Comparison of ENCODE assay signal across 9 cellular contexts in genomic region chr19:54470991-54471782, GRCh38. TPM values are rescaled to one million over a fixed set of nuclear protein-coding genes. Genes with fewer than 3 reads are reported as not detected.
A peak's percentile ranks its signal among the peaks of the same experiment; 100 is the strongest.
DNase-seq lines count a peak whose midpoint lies in the region; ATAC-seq, FAIRE-seq and TF ChIP-seq lines count a peak whose summit lies in the region.
"Had no signal": no experiment of that assay in that cellular context is flagged by ENCODE, and none has a peak within 500 bp of the region (broad histone marks: within the 10 kb centered on the region; RNA-seq: fewer than 3 reads in every experiment).

No MANE protein-coding gene starts in this region.

- DNase-seq in SK-N-SH (no peak), H1 (ENCODE audit: low read depth in 1 of 2, low spot score in 2 of 2) (peak in 1 of 2 experiments; percentile 60), medulla oblongata (ENCODE audit: extremely low spot score) (peak; percentile 60), transverse colon (peak; percentile 62), NCI-H226 (no peak)
- DNase-seq: CD4-positive, CD25-positive, alpha-beta regulatory T cell had no signal

- no peak overlapping the region for H2AK5ac ChIP-seq in H1 (ENCODE audit: low read depth, low read length)

- H3K23ac ChIP-seq in H1 (ENCODE audit: insufficient read length) = no peak overlapping the region

- H3K4me3 ChIP-seq in SK-N-SH (ENCODE audit: low read depth in 2 of 2, low read length in 1 of 2) (peak overlapping the region; percentile 29 to 50; a peak in 2 of 4 replicates), H1 (ENCODE audit: extremely low read depth in 1 of 4, insufficient read depth in 2 of 4, low read depth in 3 of 4, low read length in 4 of 4) (peak overlapping the region; percentile 21 to 59 (median 34)), transverse colon (peak overlapping the region; percentile 35 to 74 (median 62))

- FAIRE-seq in H1 (lab: Jason Lieb, UNC) = no peak

- H3K27ac ChIP-seq in SK-N-SH (ENCODE audit: low read depth in 2 of 2, low read length in 1 of 2) (no peak overlapping the region), H1 (ENCODE audit: low read depth, low read length) (no peak overlapping the region), transverse colon (peak overlapping the region; percentile 96 to 99 (median 98))

- no peak overlapping the region for H2BK20ac ChIP-seq in H1 (ENCODE audit: low read length)

- H2BK120ac ChIP-seq in H1 (replicated peaks; ENCODE audit: low read depth, low read length) = no peak overlapping the region

- no peak overlapping the region for H3K56ac ChIP-seq in H1 (replicated peaks; ENCODE audit: insufficient read length, low read depth, low read length)

- in situ Hi-C loops in transverse colon (cut with MboI; ENCODE audit: low pct_ligation_motif_present in 1 of 4, low pct_unique_long_range_greater_than_20kb in 1 of 4, low sequenced_read_pairs in 3 of 4) = no loop called here

- peak overlapping the region; percentile 76 for H3K4me2 ChIP-seq in SK-N-SH
- peak overlapping the region; percentile 69 to 76 for H3K4me2 ChIP-seq in H1 (ENCODE audit: insufficient read depth in 1 of 2, low read depth in 2 of 2, low read length in 2 of 2)

- peak overlapping the region; percentile 60 for H3K18ac ChIP-seq in H1 (ENCODE audit: extremely low read depth, low read length)

- no peaks in the 10 kb centered on the region for H3K9me3 ChIP-seq in SK-N-SH
- H3K9me3 ChIP-seq in H1 (ENCODE audit: insufficient read depth in 2 of 2, low read depth in 1 of 2, low read length in 1 of 2) = no peaks in the 10 kb centered on the region
- H3K9me3 ChIP-seq in transverse colon = no peaks in the 10 kb centered on the region

- H3K4me1 ChIP-seq in SK-N-SH (ENCODE audit: control insufficient read depth in 1 of 2, insufficient read depth in 2 of 2, low read depth in 1 of 2, low read length in 1 of 2) = no peaks in the 10 kb centered on the region; a peak in 1 of 4 replicates
- peaks cover 3 to 10% (median 3%) of the 10 kb centered on the region in 4 experiments; a peak in 6 of 7 replicates for H3K4me1 ChIP-seq in H1 (replicated peaks in 1 of 4; ENCODE audit: control insufficient read depth in 3 of 4, insufficient read depth in 4 of 4, low read length in 3 of 4)
- H3K4me1 ChIP-seq in transverse colon = peaks cover 10 to 54% (median 42%) of the 10 kb centered on the region in 4 donors

- TF ChIP-seq POLR2A in H1 (IDR thresholded peaks at IDR 0.05; ENCODE audit: control extremely low read depth in 1 of 2, low read depth in 2 of 2, low read length in 2 of 2) = peak in 1 of 2 experiments; percentile 31; a peak in 1 of 3 replicates
- peak; percentile 76 for TF ChIP-seq POLR2A in transverse colon (IDR thresholded peaks at IDR 0.05)

- H4K5ac ChIP-seq in H1 (ENCODE audit: insufficient read length, low read depth, low read length) = no peak overlapping the region

- no peak overlapping the region; the same call in 1 of the 2 replicates for H2BK5ac ChIP-seq in H1 (ENCODE audit: low read depth, low read length)

- POLR2A ChIA-PET in SK-N-SH (lab: Yijun Ruan, JAX) = no interaction called here
- POLR2A ChIA-PET in H1 (lab: Charles Lee; ENCODE audit: partially characterized antibody) = interaction anchor here (0.7 kb wide), 1 partner anchor 609 kb away, joined by 4 read pairs; no protein-coding TSS in a partner anchor

- no peak overlapping the region for H3K4ac ChIP-seq in H1 (replicated peaks; ENCODE audit: insufficient read length, low read depth, low read length)

- H3F3A ChIP-seq in SK-N-SH (replicated peaks; ENCODE audit: insufficient read depth) = peaks cover 16% of the 10 kb centered on the region

- H3K9ac ChIP-seq in SK-N-SH (no peak overlapping the region), H1 (replicated peaks in 1 of 4; ENCODE audit: extremely low read depth in 1 of 4, low read depth in 3 of 4, low read length in 3 of 4) (peak overlapping the region in 2 of 4 experiments; percentile 25 to 29; a peak in 4 of 7 replicates)

- peak overlapping the region; percentile 40; the same call in 1 of the 2 replicates for H2BK15ac ChIP-seq in H1 (ENCODE audit: low read length)

- H4K91ac ChIP-seq in H1 (replicated peaks; ENCODE audit: insufficient read length, low read length) = no peak overlapping the region

- TF ChIP-seq RAD21 in SK-N-SH (IDR thresholded peaks at IDR 0.05; ENCODE audit: low read length) = no peak
- no peak for TF ChIP-seq RAD21 in H1 (IDR thresholded peaks at IDR 0.05 in 1 of 2, conservative IDR thresholded peaks at IDR 0.05 in 1 of 2; ENCODE audit: low read depth in 2 of 2, low read length in 2 of 2)

- no peak for ATAC-seq in SK-N-SH treated with all-trans-retinoic acid at 6 μM for 48 hours
- no peak for ATAC-seq in HG02840 (IDR thresholded peaks at IDR 0.05; ENCODE audit: low FRiP score, unreplicated experiment)
- no peak for ATAC-seq in HG02571 (IDR thresholded peaks at IDR 0.05; ENCODE audit: unreplicated experiment)

- 20% methylated on average over 18 of the region's 60 CpGs for WGBS in SK-N-SH (ENCODE audit: low lambda C conversion rate)
- WGBS in H1 (ENCODE audit: extremely low coverage in 1 of 2, insufficient coverage in 1 of 2, insufficient read length in 1 of 2, insufficient replicate concordance in 2 of 2, low coverage in 1 of 2, low lambda C conversion rate in 2 of 2, missing lambda C conversion rate in 1 of 2), 2 experiments = 4% methylated on average over 54 of the region's 60 CpGs; no CpG with 5 or more reads in 1 of the 2 experiments
- 9 to 14% methylated on average over 1 to 48 of the region's 60 CpGs for WGBS in transverse colon (ENCODE audit: low coverage in 1 of 2), 2 donors

- H4K20me1 ChIP-seq in SK-N-SH (ENCODE audit: insufficient read depth) (no peaks in the 10 kb centered on the region), H1 (replicated peaks in 1 of 2; ENCODE audit: control insufficient read depth in 1 of 2, insufficient read depth in 2 of 2, low read length in 2 of 2) (no peaks in the 10 kb centered on the region)

- 0 out of 2 replicates have a peak overlapping the region, but pooled peaks have one; percentile 33 for H2BK12ac ChIP-seq in H1 (ENCODE audit: low read depth, low read length)

- no peaks in the 10 kb centered on the region for H3K9me2 ChIP-seq in SK-N-SH

- H3K79me2 ChIP-seq in SK-N-SH (ENCODE audit: insufficient read depth) (no peaks in the 10 kb centered on the region), H1 (ENCODE audit: control insufficient read depth in 1 of 2, insufficient read depth in 2 of 2, low read length in 2 of 2) (no peaks in the 10 kb centered on the region)

- H3K79me1 ChIP-seq in H1 (ENCODE audit: low read depth, low read length) = no peaks in the 10 kb centered on the region

- peaks cover 18% of the 10 kb centered on the region for H3K27me3 ChIP-seq in SK-N-SH (ENCODE audit: insufficient read depth)
- peaks cover 3 to 27% (median 18%) of the 10 kb centered on the region in 4 experiments for H3K27me3 ChIP-seq in H1 (replicated peaks in 1 of 4; ENCODE audit: control insufficient read depth in 3 of 4, extremely low read depth in 1 of 4, insufficient read depth in 3 of 4, low read length in 3 of 4)
- H3K27me3 ChIP-seq in transverse colon = peaks cover 15% of the 10 kb centered on the region

- no peak overlapping the region for H3K14ac ChIP-seq in H1 (ENCODE audit: insufficient read length)

- H4K8ac ChIP-seq in H1 (ENCODE audit: extremely low read depth, insufficient read depth, low read length) = peak overlapping the region; percentile 68; the same call in 1 of the 2 replicates

- H3K36me3 ChIP-seq in SK-N-SH (replicated peaks in 1 of 2; ENCODE audit: control insufficient read depth in 1 of 2, insufficient read depth in 2 of 2, low read length in 1 of 2) (no peaks in the 10 kb centered on the region), H1 (ENCODE audit: control insufficient read depth in 2 of 4, insufficient read depth in 4 of 4, low read length in 3 of 4) (no peaks in the 10 kb centered on the region), transverse colon (no peaks in the 10 kb centered on the region)

- no peak for TF ChIP-seq EP300 in SK-N-SH (IDR thresholded peaks at IDR 0.05; ENCODE audit: borderline replicate concordance in 1 of 2, low read depth in 1 of 2, low read length in 1 of 2)
- no peak for TF ChIP-seq EP300 in H1 (IDR thresholded peaks at IDR 0.05; ENCODE audit: borderline replicate concordance in 1 of 2, low read depth in 2 of 2, low read length in 2 of 2)
- TF ChIP-seq EP300 in transverse colon (IDR thresholded peaks at IDR 0.05; ENCODE audit: low read depth) = no peak

- CTCF ChIA-PET in SK-N-SH (lab: Yijun Ruan, JAX) (interaction anchor here (0.9 to 2.6 kb wide), 2 partner anchors 10 to 24 kb away, joined by 3 to 13 read pairs; no protein-coding TSS in a partner anchor), H1 (lab: Charles Lee; ENCODE audit: partially characterized antibody) (no interaction called here)

- intact Hi-C loops in transverse colon (cut with DNase I; ENCODE audit: low total_unique reads) = no loop called here

- TF ChIP-seq CTCF in SK-N-SH (IDR thresholded peaks at IDR 0.05) = no peak
- TF ChIP-seq CTCF in H1 (IDR thresholded peaks at IDR 0.05; ENCODE audit: control extremely low read depth in 1 of 3, insufficient read depth in 1 of 3, low read depth in 1 of 3, low read length in 3 of 3) = no peak
- TF ChIP-seq CTCF in transverse colon (IDR thresholded peaks at IDR 0.05) = no peak

- H2AFZ ChIP-seq in SK-N-SH (ENCODE audit: low read depth) = peak overlapping the region; percentile 29; the same call in 1 of the 2 replicates
- H2AFZ ChIP-seq in H1 (ENCODE audit: low read length) = peak overlapping the region; percentile 9; the same call in 1 of the 2 replicates

- peaks cover 7% of the 10 kb centered on the region; the same call in 1 of the 2 replicates for H3K23me2 ChIP-seq in H1 (ENCODE audit: low read depth, low read length)

RNA-seq across cellular contexts. Expression of gene CDC42EP5, which starts 1.9 kb away (rescaled TPM):
- polyA plus RNA-seq in SK-N-SH (2012; rRNA removed) (10.8 and 13.5 TPM in 2 replicates), H1 (2011; rRNA removed) (1.8 and 4.2 TPM in 2 replicates)
- 7.7 and 10.3 TPM in 2 replicates for polyA plus RNA-seq in SK-N-SH (2012; cell fraction: cytosol; rRNA removed)
- 6.2 and 17.8 TPM in 2 replicates for polyA plus RNA-seq in SK-N-SH (2012; cell fraction: nucleus; rRNA removed)
- 2.1 and 4.8 TPM in 2 replicates for total RNA-seq in H1 (2021; fragmentation: NEBNext Ultra II Directional; extraction: Animal tissue kit (Norgen Biotek cat#: 25700))
- 3.5 TPM for polyA plus RNA-seq in H1 (2011; cell fraction: cytosol; rRNA removed)
- 2.8 TPM for polyA plus RNA-seq in H1 (2011; cell fraction: nucleus; rRNA removed)
- polyA plus RNA-seq in H1 (2012, experiment 1 of 2) = 1.8 to 4.6 TPM (median 2.9 TPM) in 4 replicates
- 6.6 TPM for polyA plus RNA-seq in H1 (2012, experiment 2 of 2)
- polyA plus RNA-seq in H1 (2013, experiment 1 of 2) = 5.2 TPM
- 6.3 TPM for polyA plus RNA-seq in H1 (2013, experiment 2 of 2)
- polyA minus RNA-seq in H1 (2011; rRNA and poly(A)+ RNA removed) = 0.22 TPM in 1 of 2 replicates, not detected in the other
- 4.1 TPM for polyA minus RNA-seq in H1 (2011; cell fraction: cytosol; rRNA and poly(A)+ RNA removed)
- polyA minus RNA-seq in H1 (2011; cell fraction: nucleus; rRNA and poly(A)+ RNA removed) = 1.8 TPM
- total RNA-seq in transverse colon = 100 to 1,000 TPM; 210 to 231 (median 214) TPM
- total RNA-seq: CD4-positive, CD25-positive, alpha-beta regulatory T cell had no signal
- polyA plus RNA-seq: CD4-positive, CD25-positive, alpha-beta regulatory T cell had no signal

RNA-seq across cellular contexts. Expression of gene LENG9, which starts 7.6 kb away (rescaled TPM):
- 0.20 and 0.21 TPM in 2 replicates for polyA plus RNA-seq in SK-N-SH (2012; rRNA removed)
- 0.08 and 0.18 TPM in 2 replicates for polyA plus RNA-seq in SK-N-SH (2012; cell fraction: cytosol; rRNA removed)
- polyA plus RNA-seq in SK-N-SH (2012; cell fraction: nucleus; rRNA removed) = 0.22 and 0.26 TPM in 2 replicates
- total RNA-seq in H1 (2021; fragmentation: NEBNext Ultra II Directional; extraction: Animal tissue kit (Norgen Biotek cat#: 25700)) = 3.9 and 4.0 TPM in 2 replicates
- polyA plus RNA-seq in H1 (2011; rRNA removed) = 1.6 and 2.6 TPM in 2 replicates
- 2.5 TPM for polyA plus RNA-seq in H1 (2011; cell fraction: cytosol; rRNA removed)
- 2.5 TPM for polyA plus RNA-seq in H1 (2011; cell fraction: nucleus; rRNA removed)
- 2.4 to 5.0 TPM (median 3.8 TPM) in 4 replicates for polyA plus RNA-seq in H1 (2012, experiment 1 of 2)
- 2.3 TPM for polyA plus RNA-seq in H1 (2012, experiment 2 of 2)
- polyA plus RNA-seq in H1 (2013, experiment 1 of 2) = 1.8 TPM
- 1.5 TPM for polyA plus RNA-seq in H1 (2013, experiment 2 of 2)
- 1.3 and 1.7 TPM in 2 replicates for polyA minus RNA-seq in H1 (2011; rRNA and poly(A)+ RNA removed)
- polyA minus RNA-seq in H1 (2011; cell fraction: cytosol; rRNA and poly(A)+ RNA removed) = 3.4 TPM
- 7.7 TPM for polyA minus RNA-seq in H1 (2011; cell fraction: nucleus; rRNA and poly(A)+ RNA removed)
- 10 to 100 TPM in 3 of 4 donors, 1 to 10 TPM in 1; 1.1 to 16.5 (median 12.3) TPM for total RNA-seq in transverse colon

RNA-seq across cellular contexts. Expression of gene LENG8, which starts 22.2 kb away (rescaled TPM):
- 84.0 and 89.1 TPM in 2 replicates for polyA plus RNA-seq in SK-N-SH (2012; rRNA removed)
- 7.9 and 9.7 TPM in 2 replicates for polyA plus RNA-seq in SK-N-SH (2012; cell fraction: cytosol; rRNA removed)
- polyA plus RNA-seq in SK-N-SH (2012; cell fraction: nucleus; rRNA removed) = 983 and 1,066 TPM in 2 replicates
- total RNA-seq in H1 (2021; fragmentation: NEBNext Ultra II Directional; extraction: Animal tissue kit (Norgen Biotek cat#: 25700)) = 108 TPM in 2 replicates
- polyA plus RNA-seq in H1 (2011; rRNA removed) = 62.2 and 113 TPM in 2 replicates
- 82.3 TPM for polyA plus RNA-seq in H1 (2011; cell fraction: cytosol; rRNA removed)
- 580 TPM for polyA plus RNA-seq in H1 (2011; cell fraction: nucleus; rRNA removed)
- polyA plus RNA-seq in H1 (2012, experiment 1 of 2) = 100 to 168 TPM (median 138 TPM) in 4 replicates
- polyA plus RNA-seq in H1 (2012, experiment 2 of 2) = 126 TPM
- polyA plus RNA-seq in H1 (2013, experiment 1 of 2) = 120 TPM
- 103 TPM for polyA plus RNA-seq in H1 (2013, experiment 2 of 2)
- 58.2 and 88.9 TPM in 2 replicates for polyA minus RNA-seq in H1 (2011; rRNA and poly(A)+ RNA removed)
- 42.4 TPM for polyA minus RNA-seq in H1 (2011; cell fraction: cytosol; rRNA and poly(A)+ RNA removed)
- polyA minus RNA-seq in H1 (2011; cell fraction: nucleus; rRNA and poly(A)+ RNA removed) = 91.6 TPM
- total RNA-seq in transverse colon = 1,000 to 10,000 TPM in 1 of 4 donors, 100 to 1,000 TPM in 3; 194 to 1,037 (median 566) TPM

RNA-seq across cellular contexts. Expression of gene LAIR2, which starts 31.4 kb away (rescaled TPM):
- not detected in 2 replicates for polyA plus RNA-seq in SK-N-SH (2012; rRNA removed)
- polyA plus RNA-seq in SK-N-SH (2012; cell fraction: cytosol; rRNA removed) = not detected in 2 replicates
- polyA plus RNA-seq in SK-N-SH (2012; cell fraction: nucleus; rRNA removed) = not detected in 2 replicates
- total RNA-seq in H1 (2021; fragmentation: NEBNext Ultra II Directional; extraction: Animal tissue kit (Norgen Biotek cat#: 25700)) = not detected in 2 replicates
- not detected in 2 replicates for polyA plus RNA-seq in H1 (2011; rRNA removed)
- not detected for polyA plus RNA-seq in H1 (2011; cell fraction: cytosol; rRNA removed)
- polyA plus RNA-seq in H1 (2011; cell fraction: nucleus; rRNA removed) = not detected
- not detected in 4 replicates for polyA plus RNA-seq in H1 (2012, experiment 1 of 2)
- polyA plus RNA-seq in H1 (2012, experiment 2 of 2) = not detected
- polyA plus RNA-seq in H1 (2013, experiment 1 of 2) = not detected
- polyA plus RNA-seq in H1 (2013, experiment 2 of 2) = not detected
- polyA minus RNA-seq in H1 (2011; rRNA and poly(A)+ RNA removed) = not detected in 2 replicates
- not detected for polyA minus RNA-seq in H1 (2011; cell fraction: cytosol; rRNA and poly(A)+ RNA removed)
- not detected for polyA minus RNA-seq in H1 (2011; cell fraction: nucleus; rRNA and poly(A)+ RNA removed)
- 1 to 10 TPM in 1 of 4 donors, not detected in 3; 3.2 TPM for total RNA-seq in transverse colon

RNA-seq across cellular contexts. Expression of gene TTYH1, which starts 55.9 kb away (rescaled TPM):
- polyA plus RNA-seq in SK-N-SH (2012; rRNA removed) (0.05 and 0.21 TPM in 2 replicates), H1 (2011; rRNA removed) (46.5 and 92.1 TPM in 2 replicates)
- 0.06 TPM in 1 of 2 replicates, not detected in the other for polyA plus RNA-seq in SK-N-SH (2012; cell fraction: cytosol; rRNA removed)
- 0.10 and 0.28 TPM in 2 replicates for polyA plus RNA-seq in SK-N-SH (2012; cell fraction: nucleus; rRNA removed)
- 24.3 and 26.7 TPM in 2 replicates for total RNA-seq in H1 (2021; fragmentation: NEBNext Ultra II Directional; extraction: Animal tissue kit (Norgen Biotek cat#: 25700))
- 41.6 TPM for polyA plus RNA-seq in H1 (2011; cell fraction: cytosol; rRNA removed)
- polyA plus RNA-seq in H1 (2011; cell fraction: nucleus; rRNA removed) = 72.1 TPM
- polyA plus RNA-seq in H1 (2012, experiment 1 of 2) = 14.7 to 48.5 TPM (median 38.0 TPM) in 4 replicates
- 32.8 TPM for polyA plus RNA-seq in H1 (2012, experiment 2 of 2)
- polyA plus RNA-seq in H1 (2013, experiment 1 of 2) = 51.0 TPM
- polyA plus RNA-seq in H1 (2013, experiment 2 of 2) = 53.6 TPM
- polyA minus RNA-seq in H1 (2011; rRNA and poly(A)+ RNA removed) = 16.3 and 25.9 TPM in 2 replicates
- 27.7 TPM for polyA minus RNA-seq in H1 (2011; cell fraction: cytosol; rRNA and poly(A)+ RNA removed)
- polyA minus RNA-seq in H1 (2011; cell fraction: nucleus; rRNA and poly(A)+ RNA removed) = 16.1 TPM
- total RNA-seq in transverse colon = 1 to 10 TPM; 1.1 to 7.5 (median 3.0) TPM
- total RNA-seq: CD4-positive, CD25-positive, alpha-beta regulatory T cell had no signal

Comparison
In these comparisons a context has a peak if more than half of its experiments do, and no peak if none do; other contexts are left out.
1. DNase-seq: peak in medulla oblongata (single experiment) and transverse colon (single experiment); none in SK-N-SH (single experiment) and NCI-H226 (single experiment).
2. H3K27ac ChIP-seq: peak in transverse colon (4 of 4); none in SK-N-SH (0 of 2) and H1 (single experiment).
3. RNA of gene CDC42EP5, which starts 1.9 kb away (total RNA-seq): 210 to 231 TPM in transverse colon; 2.1 to 4.8 TPM in H1; every median in the first group is over 10 times any median in the second.
4. Of the 17 proteins assayed by ChIP-seq in both H1 and SK-N-SH: peak only in H1: MAX and TAF1; only in SK-N-SH: none; in both: none; in neither: 15.
5. Peak in every context shown above with its lines, with median percentiles within 50 percentile points of each other: H3K4me3 ChIP-seq.